ENCODE assay signal across 17 cellular contexts in genomic region chr1:236072001-236072400, GRCh38.
"Had no signal": no experiment of that assay in that cellular context is flagged by ENCODE, and none has a peak within 500 bp of the region (broad histone marks: within the 10 kb centered on the region; RNA-seq: fewer than 3 reads in every experiment).

No MANE protein-coding gene starts in this region.

- ATAC-seq: foreskin keratinocyte, lower lobe of right lung, pancreas, right cardiac atrium had no signal

- H3K27me3 ChIP-seq: foreskin keratinocyte, pancreas, stomach had no signal

- H3K27ac ChIP-seq: foreskin keratinocyte, left ventricle myocardium inferior, lower lobe of right lung, pancreas, stomach, thoracic aorta had no signal

- DNase-seq: effector CD4-positive, alpha-beta T cell; endodermal cell; erythroblast; foreskin keratinocyte; immature natural killer cell; left ventricle myocardium inferior; lower lobe of right lung; occipital lobe; pancreas; right cardiac atrium; small intestine; stimulated activated CD4-positive, alpha-beta T cell treated with anti-CD3 and anti-CD28 coated beads, Interleukin-12 subunit alpha, Interleukin-12 subunit beta, amount 100 ng/mL, for 4 hours; stimulated activated naive CD4-positive, alpha-beta T cell; stomach; substantia nigra; trophoblast cell had no signal

- H3K4me3 ChIP-seq: left ventricle myocardium inferior, lower lobe of right lung, pancreas, stomach, thoracic aorta had no signal

- H3K9me3 ChIP-seq: lower lobe of right lung, pancreas had no signal

- H3K36me3 ChIP-seq: left ventricle myocardium inferior, lower lobe of right lung, pancreas, stomach, thoracic aorta had no signal

- H3K4me1 ChIP-seq: foreskin keratinocyte, lower lobe of right lung, pancreas had no signal
